8 cellular contexts compared by ENCODE assay signal in genomic region chr1:150235436-150235851, GRCh38. TPM values are rescaled to one million over a fixed set of nuclear protein-coding genes. Genes with fewer than 3 reads are reported as not detected.
A peak's percentile ranks its signal among the peaks of the same experiment; 100 is the strongest.
DNase-seq lines count a peak whose midpoint lies in the region; ATAC-seq and TF ChIP-seq lines count a peak whose summit lies in the region.

No MANE protein-coding gene starts in this region.

- peak overlapping the region; percentile 100 for H3K9ac ChIP-seq in iPS-20b (ENCODE audit: low read depth, low read length)

- DNase-seq in Caki2 (ENCODE audit: low read depth) (peak; percentile 13), HuH-7.5 (ENCODE audit: low spot score) (peak; percentile 23), ascending aorta (ENCODE audit: low spot score in 2 of 2) (no peak), Kasumi-1 (lab: John Stamatoyannopoulos, UW) (no peak), superior temporal gyrus (ENCODE audit: extremely low spot score) (no peak)

- in situ Hi-C loops in Caki2 (cut with HindIII; ENCODE audit: low pct_unique_long_range_greater_than_20kb, low sequenced_read_pairs): no loop called here

- H3K9me3 ChIP-seq in ascending aorta (no peaks in the 10 kb centered on the region), iPS-20b (ENCODE audit: insufficient read depth, low read depth, low read length) (no peaks in the 10 kb centered on the region; the same call in 1 of the 2 replicates), thymus (ENCODE audit: control insufficient read depth) (no peaks in the 10 kb centered on the region)

- H3K27ac ChIP-seq in ascending aorta (peak overlapping the region; percentile 97 to 100), iPS-20b (ENCODE audit: low read length) (peak overlapping the region; percentile 90), thymus (ENCODE audit: low read depth) (peak overlapping the region; percentile 98)

- H3K4me3 ChIP-seq in ascending aorta: peak overlapping the region; percentile 84 to 100
- H3K4me3 ChIP-seq in iPS-20b (ENCODE audit: low read length): peak overlapping the region; percentile 98
- H3K4me3 ChIP-seq in thymus (ENCODE audit: low read length): peak overlapping the region; percentile 94

- H3K36me3 ChIP-seq in ascending aorta (no peaks in the 10 kb centered on the region), iPS-20b (ENCODE audit: insufficient read depth, low read depth, low read length) (peaks cover 11% of the 10 kb centered on the region), thymus (ENCODE audit: control insufficient read depth, insufficient read depth) (no peaks in the 10 kb centered on the region)

- H3K4me1 ChIP-seq in ascending aorta: peaks cover 0 to 10% of the 10 kb centered on the region in 2 donors
- H3K4me1 ChIP-seq in iPS-20b (ENCODE audit: insufficient read depth, low read length): peaks cover 14% of the 10 kb centered on the region
- peaks cover 6% of the 10 kb centered on the region for H3K4me1 ChIP-seq in thymus (ENCODE audit: control insufficient read depth, insufficient read depth, low read length)

- intact Hi-C loops in ascending aorta (cut with DNase I): no loop called here

- under 1% methylated on average over 14 of the region's 14 CpGs for WGBS in thymus

- ATAC-seq in HG02840 (IDR thresholded peaks at IDR 0.05; ENCODE audit: low FRiP score, unreplicated experiment): no peak

- TF ChIP-seq CTCF in ascending aorta (IDR thresholded peaks at IDR 0.05): no peak

- H3K27me3 ChIP-seq in ascending aorta (no peaks in the 10 kb centered on the region), iPS-20b (ENCODE audit: insufficient read depth, low read length) (no peaks in the 10 kb centered on the region), thymus (ENCODE audit: control insufficient read depth, insufficient read depth) (no peaks in the 10 kb centered on the region)

RNA-seq across cellular contexts. Expression of gene ANP32E, which starts 0.5 kb away (rescaled TPM):
- total RNA-seq in Caki2 (2014; rRNA removed; shearing (Covaris generic); ENCODE audit: low replicate concordance): 15.2 and 16.0 TPM in 2 replicates
- total RNA-seq in ascending aorta: 8.9 TPM
- 44.5 TPM for polyA plus RNA-seq in thymus

RNA-seq across cellular contexts. Expression of gene CA14, which starts 22.1 kb away (rescaled TPM):
- not detected in 2 replicates for total RNA-seq in Caki2 (2014; rRNA removed; shearing (Covaris generic); ENCODE audit: low replicate concordance)
- not detected for total RNA-seq in ascending aorta
- polyA plus RNA-seq in thymus: 0.14 TPM

RNA-seq across cellular contexts. Expression of gene APH1A, which starts 33.4 kb away (rescaled TPM):
- total RNA-seq in Caki2 (2014; rRNA removed; shearing (Covaris generic); ENCODE audit: low replicate concordance): 160 and 210 TPM in 2 replicates
- 73.1 TPM for total RNA-seq in ascending aorta
- polyA plus RNA-seq in thymus: 102 TPM

RNA-seq across cellular contexts. Expression of gene C1orf54, which starts 37.1 kb away (rescaled TPM):
- total RNA-seq in Caki2 (2014; rRNA removed; shearing (Covaris generic); ENCODE audit: low replicate concordance): 2.9 TPM in 1 of 2 replicates, not detected in the other
- 3.7 TPM for total RNA-seq in ascending aorta
- 65.6 TPM for polyA plus RNA-seq in thymus

RNA-seq across cellular contexts. Expression of gene CIART, which starts 46.9 kb away (rescaled TPM):
- total RNA-seq in Caki2 (2014; rRNA removed; shearing (Covaris generic); ENCODE audit: low replicate concordance): 10.3 and 15.3 TPM in 2 replicates
- total RNA-seq in ascending aorta: 0.64 TPM
- polyA plus RNA-seq in thymus: 3.1 TPM

Comparison
In these comparisons a context has a peak if more than half of its experiments do, and no peak if none do; other contexts are left out.
1. DNase-seq: peak in Caki2 (single experiment) and HuH-7.5 (single experiment); none in ascending aorta (0 of 2), Kasumi-1 (0 of 2) and superior temporal gyrus (single experiment).
2. Peak in every context shown above with its lines, with median percentiles within 50 percentile points of each other: H3K27ac ChIP-seq and H3K4me3 ChIP-seq.